Comparison of ENCODE assay signal across 1 cellular context in genomic region chr4:15738877-15739276, GRCh38.
TF ChIP-seq lines count a peak whose summit lies in the region.

No MANE protein-coding gene starts in this region.

TF ChIP-seq in H1, 55 proteins besides CTCF, POLR2A, EP300 and RAD21 (continued from another document):
- no peak for TF ChIP-seq TCF12 (IDR thresholded peaks at IDR 0.05; ENCODE audit: low read depth, low read length)
- TF ChIP-seq TAF7 (optimal IDR thresholded peaks at IDR 0.05; ENCODE audit: borderline replicate concordance, low read depth, low read length) = no peak
- TF ChIP-seq RBBP5 (IDR thresholded peaks at IDR 0.05; ENCODE audit: borderline replicate concordance, low read depth, low read length) = no peak
- no peak for TF ChIP-seq HDAC6 (IDR thresholded peaks at IDR 0.05; ENCODE audit: low read depth, low read length)
- TF ChIP-seq TAF1 (IDR thresholded peaks at IDR 0.05; ENCODE audit: low read depth, low read length) = no peak
- no peak for TF ChIP-seq PHF8 (conservative IDR thresholded peaks at IDR 0.05; ENCODE audit: low read depth, low read length)
- TF ChIP-seq GABPA (IDR thresholded peaks at IDR 0.05; ENCODE audit: borderline replicate concordance, insufficient read depth, low read length) = no peak
- TF ChIP-seq ASH2L (IDR thresholded peaks at IDR 0.05; ENCODE audit: low read length) = no peak
- no peak for TF ChIP-seq CHD1 (IDR thresholded peaks at IDR 0.05; ENCODE audit: low read depth, low read length)
- TF ChIP-seq EGR1 (IDR thresholded peaks at IDR 0.05; ENCODE audit: borderline replicate concordance, low read depth, low read length) = no peak
- TF ChIP-seq FOSL1 (IDR thresholded peaks at IDR 0.05; ENCODE audit: insufficient read depth, low read depth, low read length) = no peak
- TF ChIP-seq CREB1 (IDR thresholded peaks at IDR 0.05) = no peak
- TF ChIP-seq SAP30 (IDR thresholded peaks at IDR 0.05; ENCODE audit: insufficient read depth, insufficient replicate concordance, low read length) = no peak
